8 cellular contexts compared by ENCODE assay signal in genomic region chr11:65712633-65713076, GRCh38. TPM values are rescaled to one million over a fixed set of nuclear protein-coding genes. Genes with fewer than 3 reads are reported as not detected.
DNase-seq lines count a peak whose midpoint lies in the region; ATAC-seq and TF ChIP-seq lines count a peak whose summit lies in the region.

No MANE protein-coding gene starts in this region.

- H3K27me3 ChIP-seq in ACC112 (ENCODE audit: insufficient read depth, low read length), result no peaks in the 10 kb centered on the region
- H3K27me3 ChIP-seq in mammary epithelial cell (ENCODE audit: insufficient read depth, low read length), result no peaks in the 10 kb centered on the region
- no peaks in the 10 kb centered on the region for H3K27me3 ChIP-seq in muscle layer of colon (ENCODE audit: control insufficient read depth in 1 of 2, insufficient read depth in 2 of 2, low read length in 2 of 2)

- peak overlapping the region; percentile 95 for H3K27ac ChIP-seq in ACC112 (ENCODE audit: low read depth, low read length)
- H3K27ac ChIP-seq in mammary epithelial cell (ENCODE audit: insufficient read depth, low read depth, low read length), result peak overlapping the region; percentile 93
- peak overlapping the region; percentile 100 for H3K27ac ChIP-seq in muscle layer of colon (ENCODE audit: low read depth, low read length)

- ATAC-seq in HG03378 (IDR thresholded peaks at IDR 0.05; ENCODE audit: unreplicated experiment), result peak; percentile 30
- no peak for ATAC-seq in GM18519 (IDR thresholded peaks at IDR 0.05; ENCODE audit: low FRiP score, unreplicated experiment)

- intact Hi-C loops in mammary epithelial cell (cut with micrococcal nuclease), result loop anchor here (1.0 kb wide), 3 partner anchors 57 to 277 kb away; partner anchors contain the start of gene FIBP

- H3K9ac ChIP-seq in mammary epithelial cell (ENCODE audit: insufficient read depth, low read length), result peak overlapping the region; percentile 16
- H3K9ac ChIP-seq in muscle layer of colon (ENCODE audit: low read length), result peak overlapping the region; percentile 66

- H3K36me3 ChIP-seq in ACC112 (ENCODE audit: insufficient read depth, low read length) (peaks cover 21% of the 10 kb centered on the region), mammary epithelial cell (ENCODE audit: insufficient read depth, low read length) (peaks cover 8% of the 10 kb centered on the region), muscle layer of colon (ENCODE audit: insufficient read depth, low read length) (peaks cover 48% of the 10 kb centered on the region)

- WGBS in mammary epithelial cell (ENCODE audit: low coverage, missing lambda C conversion rate), result 43% methylated on average over 8 of the region's 11 CpGs

- H3K79me2 ChIP-seq in ACC112 (ENCODE audit: control insufficient read depth, insufficient read depth, low read length, unreplicated experiment) (peaks cover 17% of the 10 kb centered on the region), mammary epithelial cell (ENCODE audit: insufficient read depth, low read length) (peaks cover 25% of the 10 kb centered on the region)

- in situ Hi-C loops in mammary epithelial cell (cut with MboI; ENCODE audit: low sequenced_read_pairs in 2 of 2), result loop anchor here (5.0 to 25.0 kb wide), 5 partner anchors 55 to 300 kb away; partner anchors contain the start of genes BANF1 (in 1 of the 2), CST6 (in 1 of the 2) and EIF1AD (in 1 of the 2)

- TF ChIP-seq CTCF in mammary epithelial cell (conservative IDR thresholded peaks at IDR 0.05 in 1 of 2, IDR thresholded peaks at IDR 0.05 in 1 of 2; ENCODE audit: extremely low read depth in 1 of 2, insufficient read depth in 1 of 2, low read depth in 1 of 2, low read length in 2 of 2), result no peak

- dilution Hi-C loops in mammary epithelial cell (cut with HindIII; ENCODE audit: low sequenced_read_pairs), result no loop called here

- H3K4me3 ChIP-seq in ACC112 (ENCODE audit: low read depth, low read length) (peak overlapping the region; percentile 82), mammary epithelial cell (replicated peaks in 1 of 3; ENCODE audit: insufficient read depth in 1 of 3, low read depth in 2 of 3, low read length in 3 of 3) (peak overlapping the region; percentile 26 to 80 (median 56)), muscle layer of colon (ENCODE audit: low read depth in 1 of 2, low read length in 2 of 2) (peak overlapping the region; percentile 70 to 90)

- H3K9me3 ChIP-seq in mammary epithelial cell (replicated peaks; ENCODE audit: insufficient read depth, low read length), result no peaks in the 10 kb centered on the region
- no peaks in the 10 kb centered on the region for H3K9me3 ChIP-seq in muscle layer of colon (ENCODE audit: low read length)

- BruUV-seq in mammary epithelial cell (replicated peaks; lab: Mats Ljungman, UMichigan), result TSS peak; percentile 72

- peak overlapping the region; percentile 51 for H3K4me2 ChIP-seq in mammary epithelial cell (ENCODE audit: insufficient read depth, low read depth, low read length)

- H3K4me1 ChIP-seq in ACC112 (ENCODE audit: control insufficient read depth, insufficient read depth, low read length, unreplicated experiment) (peaks cover 18% of the 10 kb centered on the region), mammary epithelial cell (ENCODE audit: insufficient read depth, low read length) (peaks cover 14% of the 10 kb centered on the region), muscle layer of colon (ENCODE audit: insufficient read depth, low read length) (peaks cover 11% of the 10 kb centered on the region)

- CTCF ChIA-PET in mammary epithelial cell (lab: Charles Lee; ENCODE audit: low non-redundant PET), result interaction anchor here (0.6 to 1.0 kb wide), 2 partner anchors 105 to 276 kb away, joined by 3 to 7 read pairs; no protein-coding TSS in a partner anchor

- DNase-seq in mammary epithelial cell, result no peak
- DNase-seq in kidney tubule cell (ENCODE audit: low spot score), result no peak
- no peak for DNase-seq in C1 segment of cervical spinal cord (lab: John Stamatoyannopoulos, UW)
- no peak for DNase-seq in SKM-1 (lab: John Stamatoyannopoulos, UW; ENCODE audit: unreplicated experiment)

- H2AFZ ChIP-seq in ACC112 (ENCODE audit: low read length, unreplicated experiment), result no peak overlapping the region
- H2AFZ ChIP-seq in mammary epithelial cell (ENCODE audit: low read depth, low read length), result peak overlapping the region; percentile 9

- no peaks in the 10 kb centered on the region for H4K20me1 ChIP-seq in mammary epithelial cell (ENCODE audit: insufficient read depth, low read length)

RNA-seq across cellular contexts. Expression of gene KAT5, which starts 0.6 kb away (rescaled TPM):
- 10 to 100 TPM; 26.5 to 49.9 TPM for total RNA-seq in mammary epithelial cell
- 23.8 TPM for polyA plus RNA-seq in mammary epithelial cell
- polyA minus RNA-seq in mammary epithelial cell, result 38.2 TPM

RNA-seq across cellular contexts. Expression of gene RNASEH2C, which starts 7.9 kb away (rescaled TPM):
- total RNA-seq in mammary epithelial cell, result 10 to 100 TPM; 16.0 to 38.1 TPM
- polyA plus RNA-seq in mammary epithelial cell, result 33.8 TPM
- 10.6 TPM for polyA minus RNA-seq in mammary epithelial cell

RNA-seq across cellular contexts. Expression of gene RELA, which starts 49.9 kb away (rescaled TPM):
- 10 to 100 TPM; 23.7 to 79.0 TPM for total RNA-seq in mammary epithelial cell
- polyA plus RNA-seq in mammary epithelial cell, result 33.5 TPM
- 61.3 TPM for polyA minus RNA-seq in mammary epithelial cell
